9 cellular contexts compared by ENCODE assay signal in the genomic region with DNA sequence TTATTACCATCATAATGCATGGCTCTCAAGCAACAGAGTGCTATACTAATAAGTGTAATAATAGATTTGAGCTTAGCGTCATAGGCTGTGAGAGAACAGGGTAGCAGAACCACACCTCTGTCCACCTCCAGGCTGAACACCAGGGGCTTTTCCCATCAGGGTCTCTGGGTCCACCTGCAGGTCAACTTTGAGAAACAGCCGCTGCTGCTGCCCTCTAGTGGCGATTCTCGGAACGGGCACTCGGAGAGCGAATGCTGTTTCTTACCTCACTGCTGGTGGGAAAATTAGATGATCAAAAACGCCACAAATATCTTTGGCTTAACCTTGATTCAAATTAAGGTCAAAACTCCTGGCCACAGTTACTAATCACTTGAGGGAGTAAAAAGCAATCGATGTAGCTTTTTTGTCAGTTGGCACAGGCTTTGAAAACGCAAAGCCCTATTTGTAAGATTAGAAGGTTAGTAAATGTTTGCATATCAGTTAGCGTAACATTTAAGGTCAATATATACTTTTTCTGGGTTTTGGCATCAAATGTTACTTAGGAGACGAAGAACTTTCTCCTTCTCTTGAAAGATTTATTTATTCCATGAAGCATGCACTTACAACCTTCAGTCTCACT.
DNase-seq lines count a peak whose midpoint lies in the region; ATAC-seq and TF ChIP-seq lines count a peak whose summit lies in the region.
"Had no signal": no experiment of that assay in that cellular context is flagged by ENCODE, and none has a peak within 500 bp of the region (broad histone marks: within the 10 kb centered on the region; RNA-seq: fewer than 3 reads in every experiment).

No MANE protein-coding gene starts in this region.

- POLR2A ChIA-PET in HEK293 (lab: Yijun Ruan, JAX): no interaction called here

- no peaks in the 10 kb centered on the region for H3K9me3 ChIP-seq in HEK293 (ENCODE audit: control insufficient read depth, insufficient read depth, low read depth, low read length)
- H3K9me3 ChIP-seq: BLaER1 treated with 17β-estradiol and CSF1 and Interleukin-3, amounts not matched to agents 10 nM and 100 nM had no signal

- ATAC-seq in HG03520 (IDR thresholded peaks at IDR 0.05; ENCODE audit: unreplicated experiment): no peak

- no peak overlapping the region for H3K27ac ChIP-seq in HEK293 (ENCODE audit: extremely low read depth, low read depth, low read length)
- H3K27ac ChIP-seq: BLaER1 treated with 17β-estradiol and CSF1 and Interleukin-3, amounts not matched to agents 10 nM and 100 nM had no signal

- H3K4me1 ChIP-seq in HEK293 (ENCODE audit: control insufficient read depth, insufficient read depth, low read length): no peaks in the 10 kb centered on the region

- CTCF ChIA-PET in HEK293 (lab: Yijun Ruan, JAX): interaction anchor here (0.5 to 2.2 kb wide), 16 partner anchors 9 to 1120 kb away, joined by 3 to 8 read pairs (median 3); no protein-coding TSS in a partner anchor

- DNase-seq in NCI-H1417 (lab: John Stamatoyannopoulos, UW) (peak; percentile 39 to 75 (median 73)), NCI-H1417 treated with DMSO at 0.1 percent for 48 hours (lab: John Stamatoyannopoulos, UW) (no peak), NCI-H748 (lab: John Stamatoyannopoulos, UW; ENCODE audit: unreplicated experiment) (peak; percentile 74), activated T-cell treated with anti-CD3 and anti-CD28 coated beads for 24 hours (ENCODE audit: low read depth) (peak; percentile 41), fibroblast of the aortic adventitia (ENCODE audit: low read depth) (no peak), pons (ENCODE audit: low spot score) (peak; percentile 26)

- H3K4me3 ChIP-seq in HEK293 (ENCODE audit: low read depth, low read length): no peak overlapping the region
- H3K4me3 ChIP-seq in fibroblast of the aortic adventitia (ENCODE audit: low read depth, low read length): no peak overlapping the region
- H3K4me3 ChIP-seq: BLaER1 treated with 17β-estradiol and CSF1 and Interleukin-3, amounts not matched to agents 10 nM and 100 nM had no signal

- no peaks in the 10 kb centered on the region for H3K36me3 ChIP-seq in HEK293 (ENCODE audit: control insufficient read depth in 2 of 2, insufficient read depth in 1 of 2, low read length in 2 of 2)
- H3K36me3 ChIP-seq: BLaER1 treated with 17β-estradiol and CSF1 and Interleukin-3, amounts not matched to agents 10 nM and 100 nM had no signal

- TF ChIP-seq CTCF in HEK293 (tag by site-specific recombination; IDR thresholded peaks at IDR 0.05): peak; percentile 66
- TF ChIP-seq CTCF in fibroblast of the aortic adventitia (IDR thresholded peaks at IDR 0.05; ENCODE audit: insufficient read depth, low read length): peak; percentile 60

TF ChIP-seq in HEK293, 187 proteins besides CTCF, POLR2A, EP300 and RAD21:
- peak; percentile 39 for TF ChIP-seq ZNF654 (tag by site-specific recombination; IDR thresholded peaks at IDR 0.05; ENCODE audit: low read depth)
- TF ChIP-seq, protein P1, sequence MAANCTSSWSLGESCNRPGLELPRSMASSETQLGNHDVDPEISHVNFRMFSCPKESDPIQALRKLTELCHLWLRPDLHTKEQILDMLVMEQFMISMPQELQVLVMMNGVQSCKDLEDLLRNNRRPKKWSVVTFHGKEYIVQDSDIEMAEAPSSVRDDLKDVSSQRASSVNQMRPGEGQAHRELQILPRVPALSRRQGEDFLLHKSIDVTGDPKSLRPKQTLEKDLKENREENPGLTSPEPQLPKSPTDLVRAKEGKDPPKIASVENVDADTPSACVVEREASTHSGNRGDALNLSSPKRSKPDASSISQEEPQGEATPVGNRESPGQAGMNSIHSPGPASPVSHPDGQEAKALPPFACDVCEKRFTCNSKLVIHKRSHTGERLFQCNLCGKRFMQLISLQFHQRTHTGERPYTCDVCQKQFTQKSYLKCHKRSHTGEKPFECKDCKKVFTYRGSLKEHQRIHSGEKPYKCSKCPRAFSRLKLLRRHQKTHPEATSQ (tag by site-specific recombination; IDR thresholded peaks at IDR 0.05): no peak
- no peak for TF ChIP-seq GLI4 (tag by site-specific recombination; IDR thresholded peaks at IDR 0.05)
- TF ChIP-seq ZEB2 (tag by site-specific recombination; IDR thresholded peaks at IDR 0.05): no peak
- TF ChIP-seq, protein P2, sequence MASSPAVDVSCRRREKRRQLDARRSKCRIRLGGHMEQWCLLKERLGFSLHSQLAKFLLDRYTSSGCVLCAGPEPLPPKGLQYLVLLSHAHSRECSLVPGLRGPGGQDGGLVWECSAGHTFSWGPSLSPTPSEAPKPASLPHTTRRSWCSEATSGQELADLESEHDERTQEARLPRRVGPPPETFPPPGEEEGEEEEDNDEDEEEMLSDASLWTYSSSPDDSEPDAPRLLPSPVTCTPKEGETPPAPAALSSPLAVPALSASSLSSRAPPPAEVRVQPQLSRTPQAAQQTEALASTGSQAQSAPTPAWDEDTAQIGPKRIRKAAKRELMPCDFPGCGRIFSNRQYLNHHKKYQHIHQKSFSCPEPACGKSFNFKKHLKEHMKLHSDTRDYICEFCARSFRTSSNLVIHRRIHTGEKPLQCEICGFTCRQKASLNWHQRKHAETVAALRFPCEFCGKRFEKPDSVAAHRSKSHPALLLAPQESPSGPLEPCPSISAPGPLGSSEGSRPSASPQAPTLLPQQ (tag by site-specific recombination; IDR thresholded peaks at IDR 0.05): no peak
- no peak for TF ChIP-seq ZNF16 (tag by site-specific recombination; IDR thresholded peaks at IDR 0.05; ENCODE audit: low read depth)
- no peak for TF ChIP-seq ZNF404 (tag by site-specific recombination; IDR thresholded peaks at IDR 0.05)

Comparison
In these comparisons a context has a peak if more than half of its experiments do, and no peak if none do; other contexts are left out.
1. DNase-seq: peak in NCI-H1417 (3 of 3), NCI-H748 (single experiment), activated T-cell treated with anti-CD3 and anti-CD28 coated beads for 24 hours (single experiment) and pons (single experiment); none in NCI-H1417 treated with DMSO at 0.1 percent for 48 hours (single experiment) and fibroblast of the aortic adventitia (single experiment).